Comparison of ENCODE assay signal across 18 cellular contexts in genomic region chr3:194937751-194938358, GRCh38.
"Had no signal": no experiment of that assay in that cellular context is flagged by ENCODE, and none has a peak within 500 bp of the region (broad histone marks: within the 10 kb centered on the region; RNA-seq: fewer than 3 reads in every experiment).

No MANE protein-coding gene starts in this region.

- H3K9me3 Mint-ChIP-seq: activated B cell treated with CpG ODN at 0.5 μM for 24 hours; activated CD8-positive, alpha-beta T cell treated with anti-CD3 and anti-CD28 coated beads for 36 hours; activated naive CD8-positive, alpha-beta T cell treated with anti-CD3 and anti-CD28 coated beads, Interleukin-2, amount 10 ng/mL, durations not matched to agents 7 days and 5 days; dendritic cell treated with granulocyte-macrophage colony-stimulating factor and Interleukin-4, amounts not matched to agents 40 ng/mL and 50 ng/mL, for 4 days; effector memory CD8-positive, alpha-beta T cell; natural killer cell treated with Interleukin-12 subunit alpha and Interleukin-12 subunit beta and Interleukin-15 and Interleukin-18, amount 100 ng/mL, for 72 hours; stimulated activated memory B cell treated with anti-CD40 and anti-IgM and Interleukin-4, amounts not matched to agents 10 μg/mL and 1 μg/mL and 100 μg/mL, for 72 hours; T-helper 2 cell treated with Interferon-gamma antibody and Interleukin-4, amounts not matched to agents 5 μg/mL and 100 μg/mL, for 36 hours had no signal

- H3K27ac ChIP-seq: brain microvascular endothelial cell, prostate gland, thyroid gland, vagina had no signal

- H3K27me3 ChIP-seq: brain microvascular endothelial cell, sigmoid colon, thyroid gland, vagina had no signal

- H3K36me3 Mint-ChIP-seq: activated naive CD8-positive, alpha-beta T cell treated with anti-CD3 and anti-CD28 coated beads, Interleukin-2, amount 10 ng/mL, durations not matched to agents 7 days and 5 days; natural killer cell treated with Interleukin-12 subunit alpha and Interleukin-12 subunit beta and Interleukin-15 and Interleukin-18, amount 100 ng/mL, for 72 hours; stimulated activated memory B cell treated with anti-CD40 and anti-IgM and Interleukin-4, amounts not matched to agents 10 μg/mL and 1 μg/mL and 100 μg/mL, for 72 hours had no signal

- H3K4me1 ChIP-seq: prostate gland, vagina had no signal

- H3K4me3 ChIP-seq: prostate gland, sigmoid colon, thyroid gland, vagina had no signal

- ATAC-seq: activated CD8-positive, alpha-beta T cell treated with anti-CD3 and anti-CD28 coated beads for 36 hours; effector memory CD8-positive, alpha-beta T cell; natural killer cell treated with Interleukin-12 subunit alpha and Interleukin-12 subunit beta and Interleukin-15 and Interleukin-18, amount 100 ng/mL, for 72 hours; stimulated activated memory B cell treated with anti-CD40 and anti-IgM and Interleukin-4, amounts not matched to agents 10 μg/mL and 1 μg/mL and 100 μg/mL, for 72 hours had no signal

- H3K4me1 Mint-ChIP-seq: activated naive CD8-positive, alpha-beta T cell treated with anti-CD3 and anti-CD28 coated beads, Interleukin-2, amount 10 ng/mL, durations not matched to agents 7 days and 5 days had no signal

- H3K27ac Mint-ChIP-seq: activated B cell treated with CpG ODN at 0.5 μM for 24 hours; activated CD8-positive, alpha-beta T cell treated with anti-CD3 and anti-CD28 coated beads for 36 hours; activated naive CD8-positive, alpha-beta T cell treated with anti-CD3 and anti-CD28 coated beads, Interleukin-2, amount 10 ng/mL, durations not matched to agents 7 days and 5 days; effector memory CD8-positive, alpha-beta T cell; natural killer cell treated with Interleukin-12 subunit alpha and Interleukin-12 subunit beta and Interleukin-15 and Interleukin-18, amount 100 ng/mL, for 72 hours; stimulated activated memory B cell treated with anti-CD40 and anti-IgM and Interleukin-4, amounts not matched to agents 10 μg/mL and 1 μg/mL and 100 μg/mL, for 72 hours; T-helper 2 cell treated with Interferon-gamma antibody and Interleukin-4, amounts not matched to agents 5 μg/mL and 100 μg/mL, for 36 hours had no signal

- H3K4me3 Mint-ChIP-seq: activated B cell treated with CpG ODN at 0.5 μM for 24 hours; activated CD8-positive, alpha-beta T cell treated with anti-CD3 and anti-CD28 coated beads for 36 hours; activated naive CD8-positive, alpha-beta T cell treated with anti-CD3 and anti-CD28 coated beads, Interleukin-2, amount 10 ng/mL, durations not matched to agents 7 days and 5 days; dendritic cell treated with granulocyte-macrophage colony-stimulating factor and Interleukin-4, amounts not matched to agents 40 ng/mL and 50 ng/mL, for 4 days; effector memory CD8-positive, alpha-beta T cell; natural killer cell treated with Interleukin-12 subunit alpha and Interleukin-12 subunit beta and Interleukin-15 and Interleukin-18, amount 100 ng/mL, for 72 hours; stimulated activated memory B cell treated with anti-CD40 and anti-IgM and Interleukin-4, amounts not matched to agents 10 μg/mL and 1 μg/mL and 100 μg/mL, for 72 hours; T-helper 2 cell treated with Interferon-gamma antibody and Interleukin-4, amounts not matched to agents 5 μg/mL and 100 μg/mL, for 36 hours had no signal

- H3K36me3 ChIP-seq: brain microvascular endothelial cell, prostate gland, sigmoid colon, thyroid gland, vagina had no signal

- H3K9me3 ChIP-seq: prostate gland, thyroid gland, vagina had no signal

- H3K27me3 Mint-ChIP-seq: activated naive CD8-positive, alpha-beta T cell treated with anti-CD3 and anti-CD28 coated beads, Interleukin-2, amount 10 ng/mL, durations not matched to agents 7 days and 5 days had no signal

- DNase-seq: activated B cell treated with CpG ODN at 0.5 μM for 24 hours; activated CD4-positive, alpha-beta T cell treated with anti-CD3 and anti-CD28 coated beads for 48 hours; activated CD8-positive, alpha-beta T cell treated with anti-CD3 and anti-CD28 coated beads for 36 hours; activated naive CD4-positive, alpha-beta T cell; activated naive CD8-positive, alpha-beta T cell treated with anti-CD3 and anti-CD28 coated beads, Interleukin-2, amount 10 ng/mL, durations not matched to agents 7 days and 5 days; brain microvascular endothelial cell; effector memory CD8-positive, alpha-beta T cell; kidney; mesenchymal stem cell; occipital lobe; sigmoid colon; thyroid gland had no signal
